9 cellular contexts compared by ENCODE assay signal in the genomic region with DNA sequence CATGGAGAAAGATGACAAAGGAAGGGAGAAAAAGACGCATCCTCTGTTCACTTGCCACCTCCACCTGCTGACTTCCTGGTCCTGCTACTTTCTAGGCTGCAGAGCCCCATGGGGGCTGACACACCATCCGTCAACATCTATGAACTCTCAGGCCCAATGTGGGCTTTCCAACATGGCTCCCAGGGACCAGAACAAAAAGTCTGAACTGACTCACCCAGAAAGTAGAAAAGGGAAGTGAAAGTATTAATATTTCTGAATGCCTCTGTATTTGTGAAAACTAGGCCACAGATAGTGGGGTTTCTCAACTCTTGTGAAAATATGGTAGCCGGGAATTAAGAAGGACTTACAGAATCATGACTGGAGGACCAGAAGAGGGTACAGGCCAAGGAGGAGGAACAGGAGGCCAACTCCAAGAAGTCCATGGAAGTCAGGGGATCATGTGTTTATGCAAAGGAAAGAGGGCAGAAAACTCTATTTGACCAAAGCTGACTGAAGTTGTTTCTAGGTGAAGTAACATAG.
A peak's percentile ranks its signal among the peaks of the same experiment; 100 is the strongest.
DNase-seq lines count a peak whose midpoint lies in the region; ATAC-seq, FAIRE-seq and TF ChIP-seq lines count a peak whose summit lies in the region.
"Had no signal": no experiment of that assay in that cellular context is flagged by ENCODE, and none has a peak within 500 bp of the region (broad histone marks: within the 10 kb centered on the region; RNA-seq: fewer than 3 reads in every experiment).

No MANE protein-coding gene starts in this region.

- peak overlapping the region; percentile 45 for H3K27ac Mint-ChIP-seq in activated CD4-positive, alpha-beta T cell treated with anti-CD3 and anti-CD28 coated beads for 36 hours

- H3K36me3 Mint-ChIP-seq in activated CD4-positive, alpha-beta T cell treated with anti-CD3 and anti-CD28 coated beads for 36 hours (ENCODE audit: low read depth) = peaks cover 3% of the 10 kb centered on the region

- CTCF ChIA-PET in activated CD4-positive, alpha-beta T cell treated with anti-CD3 and anti-CD28 coated beads for 36 hours (lab: Charles Lee) = interaction anchor here (0.7 kb wide), 1 partner anchor 275 kb away, joined by 3 read pairs; no protein-coding TSS in a partner anchor

- no peaks in the 10 kb centered on the region for H3K36me3 ChIP-seq in H7 (replicated peaks; ENCODE audit: control insufficient read depth, insufficient read depth, low read length)

- H3K27me3 Mint-ChIP-seq in activated CD4-positive, alpha-beta T cell treated with anti-CD3 and anti-CD28 coated beads for 36 hours = no peaks in the 10 kb centered on the region

- H3K4me3 Mint-ChIP-seq in activated CD4-positive, alpha-beta T cell treated with anti-CD3 and anti-CD28 coated beads for 36 hours = no peak overlapping the region

- no peak for FAIRE-seq in H54 (lab: Jason Lieb, UNC)
- FAIRE-seq: A549 had no signal

- no peak for TF ChIP-seq POLR2A in H54 (IDR thresholded peaks at IDR 0.05; ENCODE audit: low read depth, low read length)

- no peaks in the 10 kb centered on the region for H3K27me3 ChIP-seq in H7 (ENCODE audit: control insufficient read depth, insufficient read depth, low read length)

- peaks cover 3% of the 10 kb centered on the region for H3K9me3 Mint-ChIP-seq in activated CD4-positive, alpha-beta T cell treated with anti-CD3 and anti-CD28 coated beads for 36 hours (ENCODE audit: low read depth)

- intact Hi-C loops in activated CD4-positive, alpha-beta T cell treated with anti-CD3 and anti-CD28 coated beads for 36 hours (cut with DNase I, micrococcal nuclease) = no loop called here

- peak; percentile 49 for DNase-seq in activated CD4-positive, alpha-beta T cell treated with anti-CD3 and anti-CD28 coated beads for 36 hours
- no peak for DNase-seq in activated CD4-positive, alpha-beta T cell treated with anti-CD3 and anti-CD28 coated beads for 1 hour
- peak; percentile 61 to 69 for DNase-seq in NOMO-1 (lab: John Stamatoyannopoulos, UW; ENCODE audit: unreplicated experiment in 2 of 2)
- peak; percentile 44 for DNase-seq in stimulated activated CD4-positive, alpha-beta T cell treated with anti-CD3 and anti-CD28 coated beads, Interleukin-4, amount 100 ng/mL, for 24 hours
- no peak for DNase-seq in H54 (ENCODE audit: insufficient read length, low spot score)
- DNase-seq in DMS153 treated with DMSO at 0.1 percent for 48 hours (lab: John Stamatoyannopoulos, UW; ENCODE audit: unreplicated experiment) = no peak
- no peak for DNase-seq in H7

- POLR2A ChIA-PET in activated CD4-positive, alpha-beta T cell treated with anti-CD3 and anti-CD28 coated beads for 36 hours (lab: Charles Lee) = no interaction called here

- ATAC-seq in activated CD4-positive, alpha-beta T cell treated with anti-CD3 and anti-CD28 coated beads for 36 hours = peak; percentile 69
- peak; percentile 93 for ATAC-seq in HG02678 (IDR thresholded peaks at IDR 0.05; ENCODE audit: unreplicated experiment)
- ATAC-seq: A549 had no signal

- H3K4me1 Mint-ChIP-seq in activated CD4-positive, alpha-beta T cell treated with anti-CD3 and anti-CD28 coated beads for 36 hours = peaks cover 48% of the 10 kb centered on the region

- no peak overlapping the region for H3K4me3 ChIP-seq in H7 (ENCODE audit: insufficient read depth, low read depth, low read length)
- H3K4me3 ChIP-seq: A549 had no signal

Comparison
In these comparisons a context has a peak if more than half of its experiments do, and no peak if none do; other contexts are left out.
1. DNase-seq: peak in activated CD4-positive, alpha-beta T cell treated with anti-CD3 and anti-CD28 coated beads for 36 hours (single experiment), NOMO-1 (2 of 2) and stimulated activated CD4-positive, alpha-beta T cell treated with anti-CD3 and anti-CD28 coated beads, Interleukin-4, amount 100 ng/mL, for 24 hours (single experiment); none in activated CD4-positive, alpha-beta T cell treated with anti-CD3 and anti-CD28 coated beads for 1 hour (single experiment), H54 (single experiment), DMS153 treated with DMSO at 0.1 percent for 48 hours (single experiment) and H7 (single experiment).